Comparison of ENCODE assay signal across 27 cellular contexts in genomic region chr11:69384548-69385465, GRCh38.
DNase-seq lines count a peak whose midpoint lies in the region; ATAC-seq, FAIRE-seq and TF ChIP-seq lines count a peak whose summit lies in the region.
"Had no signal": no experiment of that assay in that cellular context is flagged by ENCODE, and none has a peak within 500 bp of the region (broad histone marks: within the 10 kb centered on the region; RNA-seq: fewer than 3 reads in every experiment).

No MANE protein-coding gene starts in this region.

- BruUV-seq in GM12878 (replicated peaks; lab: Mats Ljungman, UMichigan) = no TSS peak
- BruUV-seq in Calu3 (replicated peaks; lab: Mats Ljungman, UMichigan) = no TSS peak

- H2BK5ac ChIP-seq in neuronal stem cell (ENCODE audit: low read length) = peak overlapping the region; percentile 16

- H3K27me3 ChIP-seq in GM12878 (replicated peaks in 1 of 2; ENCODE audit: control insufficient read depth in 2 of 2, insufficient read depth in 2 of 2, low read length in 1 of 2) (no peaks in the 10 kb centered on the region), neuronal stem cell (ENCODE audit: control insufficient read depth in 3 of 3, insufficient read depth in 3 of 3, low read depth in 1 of 3, low read length in 3 of 3) (peaks cover 0 to 2% (median 0%) of the 10 kb centered on the region in 3 experiments), esophagus squamous epithelium (no peaks in the 10 kb centered on the region)
- H3K27me3 ChIP-seq: BE2C, uterus had no signal

- intact Hi-C loops in GM12878 (cut with micrococcal nuclease; ENCODE audit: unreplicated experiment) = no loop called here
- intact Hi-C loops in activated T-helper 2 cell treated with anti-CD3 and anti-CD28 coated beads, Interferon-gamma antibody, Interleukin-2, Interleukin-4, amounts not matched to agents 10 μg/mL and 5 μg/mL and 100 μg/mL, durations not matched to agents 14 hours and 24 hours and 36 hours (cut with micrococcal nuclease) = no loop called here
- intact Hi-C loops in esophagus squamous epithelium (cut with DNase I) = no loop called here
- intact Hi-C loops in Calu3 (cut with micrococcal nuclease; ENCODE audit: unreplicated experiment) = no loop called here

- H3K9me3 ChIP-seq in GM12878 (replicated peaks; ENCODE audit: control insufficient read depth, insufficient read depth, low read length) = peaks cover 9% of the 10 kb centered on the region; the same call in 2 of the 3 replicates
- peaks cover 5 to 9% of the 10 kb centered on the region in 2 donors for H3K9me3 ChIP-seq in neuronal stem cell (replicated peaks in 1 of 2; ENCODE audit: control insufficient read depth in 2 of 2, insufficient read depth in 1 of 2, low read depth in 1 of 2, low read length in 2 of 2)
- H3K9me3 ChIP-seq in esophagus squamous epithelium = peaks cover 0 to 20% (median 13%) of the 10 kb centered on the region in 3 donors
- H3K9me3 ChIP-seq: BE2C had no signal

- POLR2A ChIA-PET in activated naive CD8-positive, alpha-beta T cell treated with anti-CD3 and anti-CD28 coated beads, Interleukin-2, amount 10 ng/mL, durations not matched to agents 7 days and 5 days (lab: Charles Lee) = no interaction called here
- POLR2A ChIA-PET in GM12878 (lab: Charles Lee) = interaction anchor here (1.2 kb wide), 1 partner anchor 51 kb away, joined by 3 read pairs; no protein-coding TSS in a partner anchor

- no peak for FAIRE-seq in GM12878 (lab: Jason Lieb, UNC)

- H3K36me3 ChIP-seq in GM12878 (ENCODE audit: control insufficient read depth in 2 of 2, insufficient read depth in 2 of 2, low read length in 1 of 2) = no peaks in the 10 kb centered on the region
- no peaks in the 10 kb centered on the region for H3K36me3 ChIP-seq in neuronal stem cell (replicated peaks in 1 of 2; ENCODE audit: control insufficient read depth in 2 of 2, insufficient read depth in 2 of 2, low read length in 2 of 2)
- H3K36me3 ChIP-seq in esophagus squamous epithelium = no peaks in the 10 kb centered on the region
- H3K36me3 ChIP-seq: BE2C, gastroesophageal sphincter, thoracic aorta, uterus had no signal

- H3K4me3 ChIP-seq in GM12878 (no peak overlapping the region), neuronal stem cell (ENCODE audit: low read length in 2 of 2) (no peak overlapping the region), esophagus squamous epithelium (no peak overlapping the region)
- H3K4me3 ChIP-seq: gastroesophageal sphincter, GM23248, lung, thoracic aorta, uterus had no signal

- peaks cover 2% of the 10 kb centered on the region for H3K27me3 Mint-ChIP-seq in activated naive CD8-positive, alpha-beta T cell treated with anti-CD3 and anti-CD28 coated beads, Interleukin-2, amount 10 ng/mL, durations not matched to agents 7 days and 5 days
- peaks cover 3% of the 10 kb centered on the region for H3K27me3 Mint-ChIP-seq in activated naive CD8-positive, alpha-beta T cell treated with anti-CD3 and anti-CD28 coated beads, Interleukin-2, amount 50 U/mL, for 24 hours
- no peaks in the 10 kb centered on the region for H3K27me3 Mint-ChIP-seq in activated T-helper 2 cell treated with anti-CD3 and anti-CD28 coated beads, Interferon-gamma antibody, Interleukin-2, Interleukin-4, amounts not matched to agents 10 μg/mL and 5 μg/mL and 100 μg/mL, durations not matched to agents 14 hours and 24 hours and 36 hours (ENCODE audit: low read depth)
- no peaks in the 10 kb centered on the region for H3K27me3 Mint-ChIP-seq in Calu3 (ENCODE audit: unreplicated experiment)
- H3K27me3 Mint-ChIP-seq: activated CD8-positive, alpha-beta memory T cell treated with anti-CD3 and anti-CD28 coated beads, Interleukin-2, amount 10 ng/mL, durations not matched to agents 7 days and 5 days; activated naive CD4-positive, alpha-beta T cell treated with anti-CD3 and anti-CD28 coated beads, Interleukin-2, amount 50 U/mL, for 24 hours had no signal

- RAD21 ChIA-PET in GM12878 (lab: Charles Lee; ENCODE audit: unreplicated experiment) = interaction anchor here (1.0 to 1.1 kb wide), 2 partner anchors 32 to 87 kb away, joined by 3 to 4 read pairs; no protein-coding TSS in a partner anchor

- H3K36me3 Mint-ChIP-seq in activated naive CD8-positive, alpha-beta T cell treated with anti-CD3 and anti-CD28 coated beads, Interleukin-2, amount 10 ng/mL, durations not matched to agents 7 days and 5 days = no peaks in the 10 kb centered on the region
- peaks cover 1% of the 10 kb centered on the region for H3K36me3 Mint-ChIP-seq in activated naive CD8-positive, alpha-beta T cell treated with anti-CD3 and anti-CD28 coated beads, Interleukin-2, amount 50 U/mL, for 24 hours (ENCODE audit: low read depth)
- no peaks in the 10 kb centered on the region for H3K36me3 Mint-ChIP-seq in activated T-helper 2 cell treated with anti-CD3 and anti-CD28 coated beads, Interferon-gamma antibody, Interleukin-2, Interleukin-4, amounts not matched to agents 10 μg/mL and 5 μg/mL and 100 μg/mL, durations not matched to agents 14 hours and 24 hours and 36 hours (ENCODE audit: low read depth)
- H3K36me3 Mint-ChIP-seq in Calu3 (ENCODE audit: insufficient read depth, unreplicated experiment) = peaks cover 6% of the 10 kb centered on the region
- H3K36me3 Mint-ChIP-seq: activated CD8-positive, alpha-beta memory T cell treated with anti-CD3 and anti-CD28 coated beads, Interleukin-2, amount 10 ng/mL, durations not matched to agents 7 days and 5 days had no signal

- 65% methylated on average over 26 of the region's 26 CpGs for WGBS in GM12878 (ENCODE audit: insufficient coverage, insufficient replicate concordance, low lambda C conversion rate, missing lambda C conversion rate)
- no CpG with 5 or more reads among the region's 26 CpGs for WGBS in neuronal stem cell (ENCODE audit: extremely low coverage in 2 of 2, insufficient read length in 2 of 2, insufficient replicate concordance in 1 of 2), 2 donors
- 88 to 90% methylated on average over 24 of the region's 26 CpGs for WGBS in esophagus squamous epithelium, 2 donors

- no peak overlapping the region for H3K23ac ChIP-seq in neuronal stem cell (ENCODE audit: low read depth, low read length, poor library complexity)

- H2AFZ ChIP-seq in GM12878 (ENCODE audit: control insufficient read depth, low read depth, low read length) (no peak overlapping the region), neuronal stem cell (ENCODE audit: low read length) (no peak overlapping the region)
- H2AFZ ChIP-seq: GM23248 had no signal

- in situ Hi-C loops in GM12878 (cut with MboI) = no loop called here

- H3K4me3 Mint-ChIP-seq in activated naive CD8-positive, alpha-beta T cell treated with anti-CD3 and anti-CD28 coated beads, Interleukin-2, amount 10 ng/mL, durations not matched to agents 7 days and 5 days = no peak overlapping the region
- H3K4me3 Mint-ChIP-seq in activated naive CD8-positive, alpha-beta T cell treated with anti-CD3 and anti-CD28 coated beads, Interleukin-2, amount 50 U/mL, for 24 hours = no peak overlapping the region
- H3K4me3 Mint-ChIP-seq in activated T-helper 2 cell treated with anti-CD3 and anti-CD28 coated beads, Interferon-gamma antibody, Interleukin-2, Interleukin-4, amounts not matched to agents 10 μg/mL and 5 μg/mL and 100 μg/mL, durations not matched to agents 14 hours and 24 hours and 36 hours (ENCODE audit: low read depth) = no peak overlapping the region
- no peak overlapping the region for H3K4me3 Mint-ChIP-seq in Calu3 (ENCODE audit: low read depth, unreplicated experiment)
- H3K4me3 Mint-ChIP-seq: activated CD8-positive, alpha-beta memory T cell treated with anti-CD3 and anti-CD28 coated beads, Interleukin-2, amount 10 ng/mL, durations not matched to agents 7 days and 5 days; activated naive CD4-positive, alpha-beta T cell treated with anti-CD3 and anti-CD28 coated beads, Interleukin-2, amount 50 U/mL, for 24 hours; CD8-positive, alpha-beta memory T cell; natural killer cell treated with Interleukin-12 subunit alpha and Interleukin-12 subunit beta and Interleukin-15 and Interleukin-18, amount 100 ng/mL, for 72 hours had no signal

- no peak overlapping the region for H3K27ac Mint-ChIP-seq in activated naive CD8-positive, alpha-beta T cell treated with anti-CD3 and anti-CD28 coated beads, Interleukin-2, amount 10 ng/mL, durations not matched to agents 7 days and 5 days
- no peak overlapping the region for H3K27ac Mint-ChIP-seq in activated naive CD8-positive, alpha-beta T cell treated with anti-CD3 and anti-CD28 coated beads, Interleukin-2, amount 50 U/mL, for 24 hours
- H3K27ac Mint-ChIP-seq in activated T-helper 2 cell treated with anti-CD3 and anti-CD28 coated beads, Interferon-gamma antibody, Interleukin-2, Interleukin-4, amounts not matched to agents 10 μg/mL and 5 μg/mL and 100 μg/mL, durations not matched to agents 14 hours and 24 hours and 36 hours = no peak overlapping the region
- no peak overlapping the region for H3K27ac Mint-ChIP-seq in Calu3 (ENCODE audit: unreplicated experiment)
- H3K27ac Mint-ChIP-seq: activated CD8-positive, alpha-beta memory T cell treated with anti-CD3 and anti-CD28 coated beads, Interleukin-2, amount 10 ng/mL, durations not matched to agents 7 days and 5 days; CD8-positive, alpha-beta memory T cell; natural killer cell treated with Interleukin-12 subunit alpha and Interleukin-12 subunit beta and Interleukin-15 and Interleukin-18, amount 100 ng/mL, for 72 hours had no signal

- H3K4me1 ChIP-seq in GM12878 (ENCODE audit: control insufficient read depth, insufficient read depth, low read length) (no peaks in the 10 kb centered on the region), neuronal stem cell (ENCODE audit: control insufficient read depth in 2 of 2, insufficient read depth in 1 of 2, low read depth in 1 of 2, low read length in 2 of 2) (peaks cover 0 to 5% of the 10 kb centered on the region in 2 donors), esophagus squamous epithelium (peaks cover 0 to 9% (median 0%) of the 10 kb centered on the region in 3 donors)
- H3K4me1 ChIP-seq: BE2C, gastroesophageal sphincter, uterus had no signal

- H3K27ac ChIP-seq in GM12878 (ENCODE audit: control insufficient read depth, insufficient read depth) = no peak overlapping the region
- H3K27ac ChIP-seq in neuronal stem cell (replicated peaks; ENCODE audit: low read length) = no peak overlapping the region
- H3K27ac ChIP-seq in esophagus squamous epithelium = no peak overlapping the region
- H3K27ac ChIP-seq: gastroesophageal sphincter, GM23248, thoracic aorta, uterus, VCaP had no signal

- no peak for TF ChIP-seq RAD21 in GM12878 (IDR thresholded peaks at IDR 0.05; ENCODE audit: insufficient read depth, low read depth, low read length)

- ATAC-seq in activated naive CD8-positive, alpha-beta T cell treated with anti-CD3 and anti-CD28 coated beads, Interleukin-2, amount 10 ng/mL, durations not matched to agents 7 days and 5 days (ENCODE audit: low read depth) = no peak
- ATAC-seq in activated naive CD8-positive, alpha-beta T cell treated with anti-CD3 and anti-CD28 coated beads, Interleukin-2, amount 50 U/mL, for 24 hours = no peak
- peak; percentile 68 for ATAC-seq in GM12878
- ATAC-seq: activated CD8-positive, alpha-beta memory T cell treated with anti-CD3 and anti-CD28 coated beads, Interleukin-2, amount 10 ng/mL, durations not matched to agents 7 days and 5 days; gastroesophageal sphincter; natural killer cell treated with Interleukin-12 subunit alpha and Interleukin-12 subunit beta and Interleukin-15 and Interleukin-18, amount 100 ng/mL, for 72 hours; Panc1 had no signal

- no peak overlapping the region for H3K4ac ChIP-seq in neuronal stem cell (ENCODE audit: low read length)

- TF ChIP-seq POLR2A in GM12878 (IDR thresholded peaks at IDR 0.05; ENCODE audit: low read depth, low read length) (no peak), esophagus squamous epithelium (IDR thresholded peaks at IDR 0.05) (no peak)

- H3K14ac ChIP-seq in neuronal stem cell (ENCODE audit: low read length) = peak overlapping the region; percentile 77

- H3K79me1 ChIP-seq in neuronal stem cell (ENCODE audit: low read depth, low read length) = no peaks in the 10 kb centered on the region

- H3K4me1 Mint-ChIP-seq in activated naive CD8-positive, alpha-beta T cell treated with anti-CD3 and anti-CD28 coated beads, Interleukin-2, amount 10 ng/mL, durations not matched to agents 7 days and 5 days = peaks cover 2% of the 10 kb centered on the region
- no peaks in the 10 kb centered on the region for H3K4me1 Mint-ChIP-seq in activated naive CD8-positive, alpha-beta T cell treated with anti-CD3 and anti-CD28 coated beads, Interleukin-2, amount 50 U/mL, for 24 hours
- no peaks in the 10 kb centered on the region for H3K4me1 Mint-ChIP-seq in activated T-helper 2 cell treated with anti-CD3 and anti-CD28 coated beads, Interferon-gamma antibody, Interleukin-2, Interleukin-4, amounts not matched to agents 10 μg/mL and 5 μg/mL and 100 μg/mL, durations not matched to agents 14 hours and 24 hours and 36 hours (ENCODE audit: low read depth)
- H3K4me1 Mint-ChIP-seq in Calu3 (ENCODE audit: low read depth, unreplicated experiment) = peaks cover 24% of the 10 kb centered on the region
- H3K4me1 Mint-ChIP-seq: activated naive CD4-positive, alpha-beta T cell treated with anti-CD3 and anti-CD28 coated beads, Interleukin-2, amount 50 U/mL, for 24 hours; CD8-positive, alpha-beta memory T cell had no signal

- H3K9ac ChIP-seq in GM12878 (ENCODE audit: control insufficient read depth, insufficient read depth, low read length) = no peak overlapping the region
- H3K9ac ChIP-seq in neuronal stem cell (ENCODE audit: low read depth, low read length, poor library complexity) = no peak overlapping the region
- H3K9ac ChIP-seq: GM23248 had no signal

- H4K91ac ChIP-seq in neuronal stem cell (ENCODE audit: low read depth, low read length, poor library complexity) = no peak overlapping the region

- no peak overlapping the region for H2BK120ac ChIP-seq in neuronal stem cell (ENCODE audit: low read depth, low read length)

- H2BK15ac ChIP-seq in neuronal stem cell (ENCODE audit: low read length) = peak overlapping the region; percentile 15

- no peak overlapping the region for H4K8ac ChIP-seq in neuronal stem cell (ENCODE audit: low read depth, low read length)

- SMC1A ChIA-PET in GM12878 (lab: Charles Lee; ENCODE audit: uncharacterized antibody, unreplicated experiment) = no interaction called here

- TF ChIP-seq CTCF in GM12878 (IDR thresholded peaks at IDR 0.05 in 2 of 3, conservative IDR thresholded peaks at IDR 0.05 in 1 of 3; ENCODE audit: control insufficient read depth in 2 of 3, extremely low read depth in 1 of 3, insufficient read depth in 1 of 3, low read depth in 3 of 3, low read length in 3 of 3) (no peak), esophagus squamous epithelium (IDR thresholded peaks at IDR 0.05) (no peak), Calu3 (IDR thresholded peaks at IDR 0.05; ENCODE audit: unreplicated experiment) (no peak)

- no peaks in the 10 kb centered on the region for H4K20me1 ChIP-seq in GM12878 (ENCODE audit: control insufficient read depth, insufficient read depth)

- H2BK12ac ChIP-seq in neuronal stem cell (ENCODE audit: low read length) = peak overlapping the region; percentile 52

- no peak for TF ChIP-seq EP300 in GM12878 (IDR thresholded peaks at IDR 0.05; ENCODE audit: borderline replicate concordance in 1 of 2, control insufficient read depth in 1 of 2, low read depth in 2 of 2, low read length in 2 of 2)

- H3K4me2 ChIP-seq in GM12878 (ENCODE audit: control insufficient read depth, insufficient read depth) = no peak overlapping the region
- no peak overlapping the region for H3K4me2 ChIP-seq in neuronal stem cell (ENCODE audit: insufficient read depth, low read length, poor library complexity, severe bottlenecking)

- H3K79me2 ChIP-seq in GM12878 (ENCODE audit: control insufficient read depth, insufficient read depth, low read length) = no peaks in the 10 kb centered on the region

- CTCF ChIA-PET in GM12878 (lab: Yijun Ruan, JAX) (interaction anchor here (0.8 to 1.6 kb wide), 2 partner anchors 9 to 88 kb away, joined by 3 to 4 read pairs; no protein-coding TSS in a partner anchor), Calu3 (lab: Charles Lee) (no interaction called here)

- no peak overlapping the region for H3K18ac ChIP-seq in neuronal stem cell (ENCODE audit: low read length)

- peak; percentile 13 for DNase-seq in activated naive CD8-positive, alpha-beta T cell treated with anti-CD3 and anti-CD28 coated beads, Interleukin-2, amount 10 ng/mL, durations not matched to agents 7 days and 5 days
- DNase-seq in activated naive CD8-positive, alpha-beta T cell treated with anti-CD3 and anti-CD28 coated beads, Interleukin-2, amount 50 U/mL, for 24 hours = no peak
- DNase-seq in GM12878 (ENCODE audit: low read depth, low spot score) (no peak), neuronal stem cell (ENCODE audit: low spot score) (no peak), esophagus squamous epithelium (lab: John Stamatoyannopoulos, UW) (no peak), Calu3 (no peak)
- DNase-seq in activated T-helper 2 cell treated with anti-CD3 and anti-CD28 coated beads, Interferon-gamma antibody, Interleukin-2, Interleukin-4, amounts not matched to agents 10 μg/mL and 5 μg/mL and 100 μg/mL, durations not matched to agents 14 hours and 24 hours and 36 hours (ENCODE audit: low spot score) = no peak
- DNase-seq: activated CD4-positive, alpha-beta T cell treated with anti-CD3 and anti-CD28 coated beads, Interleukin-2, amount 50 U/mL, for 1 hour; activated CD8-positive, alpha-beta memory T cell treated with anti-CD3 and anti-CD28 coated beads, Interleukin-2, amount 10 ng/mL, durations not matched to agents 7 days and 5 days; BE2C; DMS153; GM23248; NCI-H1436; NCI-H2081 treated with DMSO at 0.1 percent for 48 hours; NCI-H446; NCI-H748 treated with DMSO at 0.1 percent for 48 hours; stimulated activated naive CD4-positive, alpha-beta T cell treated with Interleukin-2 at 50 U/mL for 16 hours; T1000; uterus had no signal

- H2AK5ac ChIP-seq in neuronal stem cell (ENCODE audit: low read depth, low read length) = peak overlapping the region; percentile 60

- peaks cover 19% of the 10 kb centered on the region for H3K9me3 Mint-ChIP-seq in activated naive CD8-positive, alpha-beta T cell treated with anti-CD3 and anti-CD28 coated beads, Interleukin-2, amount 10 ng/mL, durations not matched to agents 7 days and 5 days
- H3K9me3 Mint-ChIP-seq in activated naive CD8-positive, alpha-beta T cell treated with anti-CD3 and anti-CD28 coated beads, Interleukin-2, amount 50 U/mL, for 24 hours = peaks cover 26% of the 10 kb centered on the region
- H3K9me3 Mint-ChIP-seq in activated T-helper 2 cell treated with anti-CD3 and anti-CD28 coated beads, Interferon-gamma antibody, Interleukin-2, Interleukin-4, amounts not matched to agents 10 μg/mL and 5 μg/mL and 100 μg/mL, durations not matched to agents 14 hours and 24 hours and 36 hours = peaks cover 21% of the 10 kb centered on the region
- peaks cover 8% of the 10 kb centered on the region for H3K9me3 Mint-ChIP-seq in Calu3 (ENCODE audit: low read depth, unreplicated experiment)
